In genomic region chr15:98311566-98312188, GRCh38 we compare ENCODE assay signal across 8 cellular contexts.
DNase-seq lines count a peak whose midpoint lies in the region; ATAC-seq lines count a peak whose summit lies in the region.

No MANE protein-coding gene starts in this region.

- intact Hi-C loops in activated CD4-positive, alpha-beta T cell treated with anti-CD3 and anti-CD28 coated beads, Interleukin-2, amount 10 ng/mL, durations not matched to agents 24 days and 14 days (cut with micrococcal nuclease) = loop anchor here (1.0 kb wide), 1 partner anchor 110 kb away; no protein-coding TSS in a partner anchor

- H3K27ac Mint-ChIP-seq in activated CD4-positive, alpha-beta T cell treated with anti-CD3 and anti-CD28 coated beads, Interleukin-2, amount 10 ng/mL, durations not matched to agents 24 days and 14 days = no peak overlapping the region

- no peaks in the 10 kb centered on the region for H3K9me3 Mint-ChIP-seq in activated CD4-positive, alpha-beta T cell treated with anti-CD3 and anti-CD28 coated beads, Interleukin-2, amount 10 ng/mL, durations not matched to agents 24 days and 14 days

- H3K4me3 Mint-ChIP-seq in activated CD4-positive, alpha-beta T cell treated with anti-CD3 and anti-CD28 coated beads, Interleukin-2, amount 10 ng/mL, durations not matched to agents 24 days and 14 days = no peak overlapping the region

- H3K27me3 Mint-ChIP-seq in activated CD4-positive, alpha-beta T cell treated with anti-CD3 and anti-CD28 coated beads, Interleukin-2, amount 10 ng/mL, durations not matched to agents 24 days and 14 days = no peaks in the 10 kb centered on the region

- no peaks in the 10 kb centered on the region for H3K36me3 Mint-ChIP-seq in activated CD4-positive, alpha-beta T cell treated with anti-CD3 and anti-CD28 coated beads, Interleukin-2, amount 10 ng/mL, durations not matched to agents 24 days and 14 days (ENCODE audit: low read depth)

- ATAC-seq in activated CD4-positive, CD25-positive, alpha-beta regulatory T cell treated with anti-CD3 and anti-CD28 coated beads, Interleukin-2, amount 50 U/mL, for 24 hours = no peak
- peak; percentile 95 for ATAC-seq in HG03159 (IDR thresholded peaks at IDR 0.05; ENCODE audit: unreplicated experiment)

- DNase-seq in activated CD4-positive, CD25-positive, alpha-beta regulatory T cell (lab: John Stamatoyannopoulos, UW) = peak; percentile 10 to 69 (median 34)
- DNase-seq in NCI-H345 (lab: John Stamatoyannopoulos, UW) (peak; percentile 66), dermis microvascular lymphatic vessel endothelial cell (ENCODE audit: low read depth in 2 of 2) (peak; percentile 54 to 69), medulla oblongata (ENCODE audit: extremely low spot score) (peak; percentile 85)
- peak; percentile 92 for DNase-seq in activated CD4-positive, alpha-beta T cell treated with anti-CD3 and anti-CD28 coated beads, Interleukin-2, amount 10 ng/mL, durations not matched to agents 24 days and 14 days
- peak; percentile 54 for DNase-seq in stimulated activated CD8-positive, alpha-beta memory T cell treated with anti-CD3 and anti-CD28 coated beads, Interleukin-15, amount 100 ng/mL, for 1 hour (ENCODE audit: low read depth)

- H3K4me1 Mint-ChIP-seq in activated CD4-positive, alpha-beta T cell treated with anti-CD3 and anti-CD28 coated beads, Interleukin-2, amount 10 ng/mL, durations not matched to agents 24 days and 14 days = peaks cover 4% of the 10 kb centered on the region

Comparison
In these comparisons a context has a peak if more than half of its experiments do, and no peak if none do; other contexts are left out.
1. DNase-seq: peak in every context shown above with its lines; median percentile 92 in activated CD4-positive, alpha-beta T cell treated with anti-CD3 and anti-CD28 coated beads, Interleukin-2, amount 10 ng/mL, durations not matched to agents 24 days and 14 days; 85 in medulla oblongata; 66 in NCI-H345; 62 in dermis microvascular lymphatic vessel endothelial cell; 54 in stimulated activated CD8-positive, alpha-beta memory T cell treated with anti-CD3 and anti-CD28 coated beads, Interleukin-15, amount 100 ng/mL, for 1 hour; 34 in activated CD4-positive, CD25-positive, alpha-beta regulatory T cell.